8 cellular contexts compared by ENCODE assay signal in genomic region chr22:20298803-20299735, GRCh38. TPM values are rescaled to one million over a fixed set of nuclear protein-coding genes. Genes with fewer than 3 reads are reported as not detected.
DNase-seq lines count a peak whose midpoint lies in the region; FAIRE-seq and TF ChIP-seq lines count a peak whose summit lies in the region.

No MANE protein-coding gene starts in this region.

- CTCF ChIA-PET in A673 (lab: Charles Lee): interaction anchor here (1.5 kb wide), 1 partner anchor 21 kb away, joined by 4 read pairs; the partner anchor contains the start of gene DGCR6L

- H3K4me1 ChIP-seq in A673 (ENCODE audit: insufficient read depth, low read length, poor library complexity, severe bottlenecking): no peaks in the 10 kb centered on the region
- H3K4me1 ChIP-seq in subcutaneous abdominal adipose tissue (ENCODE audit: control insufficient read depth in 5 of 5, insufficient read depth in 5 of 5, low read length in 5 of 5): peaks cover 0 to 15% (median 13%) of the 10 kb centered on the region in 5 donors

- no peak overlapping the region for H3K27ac ChIP-seq in A673 (ENCODE audit: low read depth, low read length, poor library complexity, severe bottlenecking)
- H3K27ac ChIP-seq in subcutaneous abdominal adipose tissue (ENCODE audit: low read depth, low read length): no peak overlapping the region

- H3K27me3 ChIP-seq in A673 (replicated peaks; ENCODE audit: insufficient read depth, low read depth, low read length, poor library complexity) (no peaks in the 10 kb centered on the region), subcutaneous abdominal adipose tissue (ENCODE audit: control insufficient read depth in 5 of 5, insufficient read depth in 4 of 5, low read length in 5 of 5) (peaks cover 0 to 18% (median 7%) of the 10 kb centered on the region in 5 donors)

- H3K4me3 ChIP-seq in A673 (ENCODE audit: low read depth, low read length, poor library complexity, severe bottlenecking) (peak overlapping the region; percentile 54), subcutaneous abdominal adipose tissue (ENCODE audit: low read depth in 1 of 5, low read length in 5 of 5) (peak overlapping the region in 4 of 5 donors; percentile 17 to 71 (median 66))

- TF ChIP-seq CTCF in A673 (conservative IDR thresholded peaks at IDR 0.05; ENCODE audit: low read depth, low read length): no peak

- POLR2A ChIA-PET in A673 (lab: Charles Lee; ENCODE audit: low non-redundant PET): no interaction called here

- BruUV-seq in A673 (replicated peaks; lab: Mats Ljungman, UMichigan): no TSS peak

- intact Hi-C loops in A673 (cut with micrococcal nuclease; ENCODE audit: unreplicated experiment): loop anchor here (1.0 to 10.0 kb wide), 2 partner anchors 20 to 324 kb away; no protein-coding TSS in a partner anchor

- H3K9me3 ChIP-seq in A673 (ENCODE audit: low read depth, low read length, poor library complexity, severe bottlenecking): no peaks in the 10 kb centered on the region
- H3K9me3 ChIP-seq in subcutaneous abdominal adipose tissue (ENCODE audit: control insufficient read depth in 5 of 5, low read length in 5 of 5): no peaks in the 10 kb centered on the region

- peak overlapping the region in 1 of 5 donors; percentile 11 for H3K9ac ChIP-seq in subcutaneous abdominal adipose tissue (ENCODE audit: low read length in 5 of 5)

- DNase-seq in A673 (ENCODE audit: low spot score) (peak; percentile 94), GM19238 (ENCODE audit: insufficient read length, low spot score) (peak; percentile 63), Kasumi-1 (lab: John Stamatoyannopoulos, UW) (peak; percentile 77 to 85), SIG-M5 treated with dmso at 0.1 percent for 504 hours (lab: John Stamatoyannopoulos, UW; ENCODE audit: unreplicated experiment) (peak; percentile 87), activated gamma-delta T cell treated with Interleukin-2 at 50 U/mL for 16 hours (peak; percentile 84), frontal cortex (ENCODE audit: low spot score in 2 of 2) (peak; percentile 58 to 63), occipital lobe (lab: John Stamatoyannopoulos, UW) (peak; percentile 33)

- no peak for FAIRE-seq in frontal cortex (lab: Jason Lieb, UNC)

- H3K36me3 ChIP-seq in A673 (ENCODE audit: insufficient read depth, low read length, poor library complexity, severe bottlenecking) (no peaks in the 10 kb centered on the region), subcutaneous abdominal adipose tissue (ENCODE audit: control insufficient read depth in 5 of 5, insufficient read depth in 5 of 5, low read length in 5 of 5) (no peaks in the 10 kb centered on the region)

RNA-seq across cellular contexts. Expression of gene DGCR6L, which starts 20.8 kb away (rescaled TPM):
- total RNA-seq in A673 (2021): 50.7 and 59.7 TPM in 2 replicates
- 26.5 TPM for total RNA-seq in frontal cortex
- 25.1 TPM for total RNA-seq in occipital lobe

RNA-seq across cellular contexts. Expression of gene RTN4R, which starts 31.0 kb away (rescaled TPM):
- 9.6 and 9.9 TPM in 2 replicates for total RNA-seq in A673 (2021)
- 10.2 TPM for total RNA-seq in frontal cortex
- 9.5 TPM for total RNA-seq in occipital lobe

Comparison
In these comparisons a context has a peak if more than half of its experiments do, and no peak if none do; other contexts are left out.
1. DNase-seq: peak in every context shown above with its lines; median percentile 94 in A673; 87 in SIG-M5 treated with dmso at 0.1 percent for 504 hours; 84 in activated gamma-delta T cell treated with Interleukin-2 at 50 U/mL for 16 hours; 81 in Kasumi-1; 63 in GM19238; 60 in frontal cortex; 33 in occipital lobe.